Comparison of ENCODE assay signal across 20 cellular contexts in the genomic region with DNA sequence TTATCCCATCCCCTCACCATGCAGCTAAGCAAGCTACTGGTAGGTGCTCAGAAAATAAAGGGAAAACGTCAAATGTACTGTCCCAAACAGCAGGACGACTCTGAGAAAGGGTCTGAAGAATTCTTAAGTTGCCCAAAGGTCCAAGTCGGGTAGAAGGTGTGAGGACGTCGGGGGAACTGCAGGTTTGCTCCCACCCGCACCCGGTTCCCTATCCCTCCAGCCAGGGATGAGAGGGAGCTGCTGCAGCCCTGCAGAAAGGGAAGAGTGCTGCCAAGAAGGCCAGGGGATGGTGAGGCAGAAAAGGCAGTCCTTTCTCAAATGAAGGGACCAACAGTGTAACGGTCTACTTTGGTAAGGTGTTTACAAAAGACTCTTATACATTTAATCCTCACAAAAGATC. TPM values are rescaled to one million over a fixed set of nuclear protein-coding genes. Genes with fewer than 3 reads are reported as not detected.
DNase-seq lines count a peak whose midpoint lies in the region; ATAC-seq and TF ChIP-seq lines count a peak whose summit lies in the region.
"Had no signal": no experiment of that assay in that cellular context is flagged by ENCODE, and none has a peak within 500 bp of the region (broad histone marks: within the 10 kb centered on the region; RNA-seq: fewer than 3 reads in every experiment).

No MANE protein-coding gene starts in this region.

- H3K9me3 ChIP-seq in Loucy (ENCODE audit: insufficient read depth, low read depth, low read length) (no peaks in the 10 kb centered on the region), osteoblast (ENCODE audit: low read depth, low read length) (no peaks in the 10 kb centered on the region), spleen (no peaks in the 10 kb centered on the region), transverse colon (no peaks in the 10 kb centered on the region)
- H3K9me3 ChIP-seq: Caco-2 had no signal

- H3K27me3 ChIP-seq in Loucy (ENCODE audit: insufficient read depth, low read length, poor library complexity, severe bottlenecking) (no peaks in the 10 kb centered on the region), osteoblast (ENCODE audit: insufficient read depth, low read length) (no peaks in the 10 kb centered on the region), spleen (replicated peaks in 1 of 7) (no peaks in the 10 kb centered on the region), transverse colon (no peaks in the 10 kb centered on the region)

- intact Hi-C loops in spleen (cut with DNase I; ENCODE audit: low total_unique reads) (no loop called here), transverse colon (cut with DNase I; ENCODE audit: low total_unique reads) (no loop called here)

- peak; percentile 70 for DNase-seq in osteoblast (ENCODE audit: insufficient read length, low spot score, missing footprints)
- peak; percentile 48 for DNase-seq in spleen
- no peak for DNase-seq in retina
- DNase-seq in transverse colon: no peak
- DNase-seq: C1 segment of cervical spinal cord; Caco-2; CD4-positive, CD25-positive, alpha-beta regulatory T cell; CD8-positive, alpha-beta T cell; DMS 273 treated with DMSO at 0.1 percent for 48 hours; DMS79; EL; GDM1; H9 had no signal

- peaks cover 9% of the 10 kb centered on the region for H3K4me1 ChIP-seq in Loucy (ENCODE audit: insufficient read depth, low read length, poor library complexity, severe bottlenecking)
- no peaks in the 10 kb centered on the region for H3K4me1 ChIP-seq in osteoblast (ENCODE audit: insufficient read depth, low read length)
- no peaks in the 10 kb centered on the region for H3K4me1 ChIP-seq in spleen
- no peaks in the 10 kb centered on the region for H3K4me1 ChIP-seq in transverse colon

- H3K9me2 ChIP-seq in Loucy (replicated peaks; ENCODE audit: low read depth, low read length): no peaks in the 10 kb centered on the region

- H3K27ac ChIP-seq in osteoblast (ENCODE audit: low read depth, low read length) (no peak overlapping the region), spleen (no peak overlapping the region), transverse colon (no peak overlapping the region)

- in situ Hi-C loops in transverse colon (cut with MboI; ENCODE audit: low pct_ligation_motif_present in 1 of 4, low pct_unique_long_range_greater_than_20kb in 1 of 4, low sequenced_read_pairs in 3 of 4): no loop called here

- H3K4me2 ChIP-seq in Loucy (ENCODE audit: low read depth, low read length, poor library complexity, severe bottlenecking): peak overlapping the region; percentile 20
- no peak overlapping the region for H3K4me2 ChIP-seq in osteoblast (ENCODE audit: insufficient read depth, low read length)

- no peak overlapping the region for H3K4me3 ChIP-seq in Loucy (ENCODE audit: low read length, poor library complexity, severe bottlenecking)
- H3K4me3 ChIP-seq in osteoblast (ENCODE audit: insufficient read depth, low read length): no peak overlapping the region
- no peak overlapping the region for H3K4me3 ChIP-seq in spleen
- no peak overlapping the region for H3K4me3 ChIP-seq in transverse colon
- H3K4me3 ChIP-seq: GM12878 had no signal

- TF ChIP-seq CTCF in Loucy (conservative IDR thresholded peaks at IDR 0.05; ENCODE audit: low read length) (no peak), osteoblast (IDR thresholded peaks at IDR 0.05; ENCODE audit: extremely low read depth, low read depth, low read length) (no peak), spleen (IDR thresholded peaks at IDR 0.05 in 8 of 11, conservative IDR thresholded peaks at IDR 0.05 in 3 of 11) (no peak), transverse colon (IDR thresholded peaks at IDR 0.05) (no peak)

- ATAC-seq in GM18907 (IDR thresholded peaks at IDR 0.05; ENCODE audit: unreplicated experiment): no peak
- ATAC-seq: CD8-positive, alpha-beta T cell; GM12878; HCT116 had no signal

- H2AFZ ChIP-seq in Loucy (ENCODE audit: low read length) (no peak overlapping the region), osteoblast (ENCODE audit: low read length) (no peak overlapping the region)

- no peaks in the 10 kb centered on the region for H3K79me2 ChIP-seq in Loucy (ENCODE audit: insufficient read depth, low read length)
- peaks cover 11% of the 10 kb centered on the region for H3K79me2 ChIP-seq in osteoblast (ENCODE audit: insufficient read depth, low read length)

- H4K20me1 ChIP-seq in Loucy (ENCODE audit: insufficient read depth, low read length, poor library complexity, severe bottlenecking): no peaks in the 10 kb centered on the region
- peaks cover 49% of the 10 kb centered on the region for H4K20me1 ChIP-seq in osteoblast (ENCODE audit: insufficient read depth, low read length)

- no peak overlapping the region for H3K9ac ChIP-seq in Loucy (ENCODE audit: low read depth, low read length, poor library complexity, severe bottlenecking)

- H3K36me3 ChIP-seq in Loucy (ENCODE audit: insufficient read depth, low read length) (no peaks in the 10 kb centered on the region), osteoblast (ENCODE audit: insufficient read depth, low read length) (peaks cover 24% of the 10 kb centered on the region), spleen (peaks cover 0 to 79% (median 11%) of the 10 kb centered on the region in 6 donors), transverse colon (no peaks in the 10 kb centered on the region)

- no peaks in the 10 kb centered on the region for H3F3A ChIP-seq in Loucy (ENCODE audit: low read depth)

- TF ChIP-seq EP300 in transverse colon (IDR thresholded peaks at IDR 0.05; ENCODE audit: low read depth): no peak

- 79 to 93% (median 87%) methylated on average over 8 of the region's 8 CpGs for WGBS in spleen, 5 donors
- WGBS in transverse colon (ENCODE audit: low coverage in 1 of 2), 2 donors: 69 to 93% methylated on average over 3 to 8 of the region's 8 CpGs

- TF ChIP-seq POLR2A in spleen (IDR thresholded peaks at IDR 0.05) (no peak), transverse colon (IDR thresholded peaks at IDR 0.05) (no peak)

RNA-seq across cellular contexts. Expression of gene UCN, which starts 6.9 kb away (rescaled TPM):
- total RNA-seq in osteoblast: 0.36 and 1.2 TPM in 2 replicates
- total RNA-seq in spleen: 1 to 10 TPM; 1.9 to 3.9 (median 2.4) TPM
- 1 to 10 TPM; 2.5 to 4.4 (median 3.4) TPM for polyA plus RNA-seq in spleen
- 10 to 100 TPM in 1 of 4 donors, 1 to 10 TPM in 1, under 1 TPM in 1, not detected in 1; 0.82 to 10.8 (median 2.2) TPM for total RNA-seq in transverse colon
- total RNA-seq: Caco-2, H1 had no signal

RNA-seq across cellular contexts. Expression of gene MPV17, which starts 7.8 kb away (rescaled TPM):
- total RNA-seq in osteoblast: 98.8 and 112 TPM in 2 replicates
- 100 to 1,000 TPM in 1 of 7 donors, 10 to 100 TPM in 6; 58.0 to 101 (median 73.9) TPM for total RNA-seq in spleen
- 10 to 100 TPM; 78.8 to 83.1 (median 81.7) TPM for polyA plus RNA-seq in spleen
- 10 to 100 TPM; 34.4 to 53.8 (median 38.3) TPM for total RNA-seq in transverse colon

RNA-seq across cellular contexts. Expression of gene TRIM54, which starts 32.9 kb away (rescaled TPM):
- total RNA-seq in osteoblast (not detected in 2 replicates), spleen (1 to 10 TPM in 1 of 7 donors, under 1 TPM in 5, not detected in 1; 0.23 to 3.1 (median 0.48) TPM), transverse colon (1 to 10 TPM in 2 of 4 donors, under 1 TPM in 1, not detected in 1; 0.40 to 1.9 (median 1.2) TPM)
- under 1 TPM; 0.22 to 0.77 (median 0.49) TPM for polyA plus RNA-seq in spleen
- total RNA-seq: CD4-positive, CD25-positive, alpha-beta regulatory T cell; CD8-positive, alpha-beta T cell; GM12878 had no signal
- polyA plus RNA-seq: BJ had no signal

RNA-seq across cellular contexts. Expression of gene DNAJC5G, which starts 39.9 kb away (rescaled TPM):
- total RNA-seq in osteoblast (not detected in 2 replicates), spleen (not detected), transverse colon (not detected)
- not detected for polyA plus RNA-seq in spleen
- total RNA-seq: A172; CD4-positive, CD25-positive, alpha-beta regulatory T cell; CD8-positive, alpha-beta T cell; GM12878 had no signal
- polyA plus RNA-seq: BJ; CD4-positive, CD25-positive, alpha-beta regulatory T cell; GM12878 had no signal

RNA-seq across cellular contexts. Expression of gene GTF3C2, which starts 41.4 kb away (rescaled TPM):
- 32.7 and 34.4 TPM in 2 replicates for total RNA-seq in osteoblast
- total RNA-seq in spleen: 10 to 100 TPM; 56.8 to 73.8 (median 61.9) TPM
- polyA plus RNA-seq in spleen: 10 to 100 TPM; 27.5 to 39.1 (median 37.1) TPM
- total RNA-seq in transverse colon: 10 to 100 TPM; 55.7 to 79.2 (median 63.6) TPM

Comparison
In these comparisons a context has a peak if more than half of its experiments do, and no peak if none do; other contexts are left out.
1. DNase-seq: peak in osteoblast (single experiment) and spleen (single experiment); none in retina (single experiment) and transverse colon (single experiment).